1 cellular context compared by ENCODE assay signal in the genomic region with DNA sequence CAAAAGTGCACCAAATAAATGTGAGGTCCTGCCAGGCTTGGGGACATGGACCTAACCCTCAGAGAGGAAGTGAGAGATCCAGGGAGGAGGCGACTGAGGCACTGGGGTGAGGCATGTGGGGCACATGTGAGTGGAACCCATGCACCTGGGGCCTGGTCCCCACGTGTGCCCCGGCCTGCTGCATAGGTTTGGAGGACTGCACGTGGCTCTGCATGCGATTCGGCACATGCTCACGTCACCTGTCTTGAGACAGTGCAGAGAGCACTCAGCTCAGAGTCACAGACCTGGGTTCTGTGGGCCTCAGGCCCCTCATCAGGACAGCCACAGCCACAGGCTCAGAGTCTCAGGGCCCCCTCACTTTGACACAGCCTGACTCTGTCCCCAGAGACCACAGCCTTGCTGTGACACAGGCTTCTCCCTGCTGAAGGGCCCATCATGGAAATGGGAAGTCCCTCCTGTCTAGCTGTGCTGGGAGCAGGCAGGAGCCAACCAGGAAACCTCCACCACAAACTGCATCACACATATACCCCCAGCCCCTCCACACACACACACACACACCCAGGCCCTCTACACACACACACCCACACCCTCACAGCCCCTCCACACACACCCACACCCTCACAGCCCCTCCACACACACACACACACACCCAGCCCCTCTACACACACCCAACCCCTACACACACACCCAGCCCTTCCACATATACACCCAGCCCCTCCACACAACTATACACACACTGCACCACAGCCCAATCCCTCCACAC.
TF ChIP-seq lines count a peak whose summit lies in the region.

No MANE protein-coding gene starts in this region.

TF ChIP-seq in HEK293, 187 proteins besides CTCF, POLR2A, EP300 and RAD21 (continued from another document):
- TF ChIP-seq ZNF600 (tag by site-specific recombination; IDR thresholded peaks at IDR 0.05) = peak; percentile 24; the same call in 1 of the 2 replicates
- no peak for TF ChIP-seq SALL2 (tag by site-specific recombination; IDR thresholded peaks at IDR 0.05; ENCODE audit: borderline replicate concordance)
- TF ChIP-seq, protein P1, sequence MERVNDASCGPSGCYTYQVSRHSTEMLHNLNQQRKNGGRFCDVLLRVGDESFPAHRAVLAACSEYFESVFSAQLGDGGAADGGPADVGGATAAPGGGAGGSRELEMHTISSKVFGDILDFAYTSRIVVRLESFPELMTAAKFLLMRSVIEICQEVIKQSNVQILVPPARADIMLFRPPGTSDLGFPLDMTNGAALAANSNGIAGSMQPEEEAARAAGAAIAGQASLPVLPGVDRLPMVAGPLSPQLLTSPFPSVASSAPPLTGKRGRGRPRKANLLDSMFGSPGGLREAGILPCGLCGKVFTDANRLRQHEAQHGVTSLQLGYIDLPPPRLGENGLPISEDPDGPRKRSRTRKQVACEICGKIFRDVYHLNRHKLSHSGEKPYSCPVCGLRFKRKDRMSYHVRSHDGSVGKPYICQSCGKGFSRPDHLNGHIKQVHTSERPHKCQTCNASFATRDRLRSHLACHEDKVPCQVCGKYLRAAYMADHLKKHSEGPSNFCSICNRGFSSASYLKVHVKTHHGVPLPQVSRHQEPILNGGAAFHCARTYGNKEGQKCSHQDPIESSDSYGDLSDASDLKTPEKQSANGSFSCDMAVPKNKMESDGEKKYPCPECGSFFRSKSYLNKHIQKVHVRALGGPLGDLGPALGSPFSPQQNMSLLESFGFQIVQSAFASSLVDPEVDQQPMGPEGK (tag by site-specific recombination; IDR thresholded peaks at IDR 0.05) = 0 out of 2 replicates have a peak, but pooled peaks have one; percentile 20
- TF ChIP-seq EGR2 (tag by site-specific recombination; IDR thresholded peaks at IDR 0.05; ENCODE audit: low read depth) = peak; percentile 74; the same call in 1 of the 2 replicates
- TF ChIP-seq KLF1 (tag by site-specific recombination; IDR thresholded peaks at IDR 0.05) = peak; percentile 40
- peak; percentile 80 for TF ChIP-seq ZFHX2 (tag by site-specific recombination; conservative IDR thresholded peaks at IDR 0.05)
- no peak for TF ChIP-seq ZNF404 (tag by site-specific recombination; IDR thresholded peaks at IDR 0.05)
- TF ChIP-seq, protein P2, sequence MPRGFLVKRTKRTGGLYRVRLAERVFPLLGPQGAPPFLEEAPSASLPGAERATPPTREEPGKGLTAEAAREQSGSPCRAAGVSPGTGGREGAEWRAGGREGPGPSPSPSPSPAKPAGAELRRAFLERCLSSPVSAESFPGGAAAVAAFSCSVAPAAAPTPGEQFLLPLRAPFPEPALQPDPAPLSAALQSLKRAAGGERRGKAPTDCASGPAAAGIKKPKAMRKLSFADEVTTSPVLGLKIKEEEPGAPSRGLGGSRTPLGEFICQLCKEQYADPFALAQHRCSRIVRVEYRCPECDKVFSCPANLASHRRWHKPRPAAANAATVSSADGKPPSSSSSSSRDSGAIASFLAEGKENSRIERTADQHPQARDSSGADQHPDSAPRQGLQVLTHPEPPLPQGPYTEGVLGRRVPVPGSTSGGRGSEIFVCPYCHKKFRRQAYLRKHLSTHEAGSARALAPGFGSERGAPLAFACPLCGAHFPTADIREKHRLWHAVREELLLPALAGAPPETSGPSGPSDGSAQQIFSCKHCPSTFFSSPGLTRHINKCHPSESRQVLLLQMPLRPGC (tag by site-specific recombination; IDR thresholded peaks at IDR 0.05) = no peak
- TF ChIP-seq ZNF521 (tag by site-specific recombination; IDR thresholded peaks at IDR 0.05) = no peak
- TF ChIP-seq, protein P3, sequence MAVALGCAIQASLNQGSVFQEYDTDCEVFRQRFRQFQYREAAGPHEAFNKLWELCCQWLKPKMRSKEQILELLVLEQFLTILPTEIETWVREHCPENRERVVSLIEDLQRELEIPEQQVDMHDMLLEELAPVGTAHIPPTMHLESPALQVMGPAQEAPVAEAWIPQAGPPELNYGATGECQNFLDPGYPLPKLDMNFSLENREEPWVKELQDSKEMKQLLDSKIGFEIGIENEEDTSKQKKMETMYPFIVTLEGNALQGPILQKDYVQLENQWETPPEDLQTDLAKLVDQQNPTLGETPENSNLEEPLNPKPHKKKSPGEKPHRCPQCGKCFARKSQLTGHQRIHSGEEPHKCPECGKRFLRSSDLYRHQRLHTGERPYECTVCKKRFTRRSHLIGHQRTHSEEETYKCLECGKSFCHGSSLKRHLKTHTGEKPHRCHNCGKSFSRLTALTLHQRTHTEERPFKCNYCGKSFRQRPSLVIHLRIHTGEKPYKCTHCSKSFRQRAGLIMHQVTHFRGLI (tag by site-specific recombination; IDR thresholded peaks at IDR 0.05) = no peak
